ENCODE assay signal across 8 cellular contexts in the genomic region with DNA sequence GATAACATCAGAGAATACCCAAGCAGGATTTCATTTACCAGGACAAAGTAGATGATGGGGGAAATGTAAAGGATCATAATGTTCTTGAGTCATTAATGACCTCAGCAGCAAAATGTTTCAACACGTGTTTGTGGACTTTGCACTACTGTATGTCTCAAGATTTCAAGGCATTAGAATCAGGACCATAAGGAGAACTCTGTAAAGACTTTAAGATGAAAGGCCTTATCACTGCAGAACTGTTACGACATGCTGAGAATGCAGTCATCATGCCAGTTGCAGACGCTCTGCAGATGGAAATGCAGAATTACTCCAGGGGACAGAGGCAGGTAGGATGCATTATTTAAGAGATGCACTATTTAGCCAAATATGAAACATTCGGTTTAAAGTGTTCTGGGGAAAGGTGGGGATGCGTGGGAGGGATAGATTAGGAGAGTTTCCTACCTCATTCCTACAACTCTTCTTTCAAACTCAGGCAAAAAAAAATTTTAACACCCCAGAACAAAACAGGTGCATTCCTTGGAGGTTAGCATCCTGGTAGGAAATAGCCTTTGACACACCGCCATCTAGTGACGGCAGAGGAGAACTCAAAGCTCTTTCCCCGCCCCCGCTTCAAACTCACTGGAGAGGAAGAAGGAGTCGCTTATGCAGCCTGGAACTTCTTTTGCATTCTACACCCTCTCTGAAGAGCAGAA. TPM values are rescaled to one million over a fixed set of nuclear protein-coding genes. Genes with fewer than 3 reads are reported as not detected.
DNase-seq lines count a peak whose midpoint lies in the region; ATAC-seq and TF ChIP-seq lines count a peak whose summit lies in the region.
"Had no signal": no experiment of that assay in that cellular context is flagged by ENCODE, and none has a peak within 500 bp of the region (broad histone marks: within the 10 kb centered on the region; RNA-seq: fewer than 3 reads in every experiment).

No MANE protein-coding gene starts in this region.

- H3K4me3 Mint-ChIP-seq in activated T-cell treated with anti-CD3 and anti-CD28 coated beads, Interleukin-2, amount 50 U/mL, for 72 hours = no peak overlapping the region

- H3K4me1 ChIP-seq in Panc1 (ENCODE audit: control insufficient read depth, insufficient read depth, low read length) (no peaks in the 10 kb centered on the region), neutrophil (ENCODE audit: control insufficient read depth in 1 of 2, insufficient read depth in 1 of 2, low read depth in 1 of 2, low read length in 1 of 2) (no peaks in the 10 kb centered on the region)

- H3K27me3 ChIP-seq in Panc1 (ENCODE audit: control insufficient read depth, insufficient read depth, low read length) = peaks cover 5% of the 10 kb centered on the region; the same call in 1 of the 2 replicates
- peaks cover 4% of the 10 kb centered on the region for H3K27me3 ChIP-seq in neutrophil

- CTCF ChIA-PET in Panc1 (lab: Charles Lee) = interaction anchor here (0.6 to 0.9 kb wide), 3 partner anchors 68 to 1237 kb away, joined by 3 to 8 read pairs (median 3); no protein-coding TSS in a partner anchor

- H3K36me3 ChIP-seq in Panc1 (ENCODE audit: control insufficient read depth, insufficient read depth, low read length) = no peaks in the 10 kb centered on the region
- no peaks in the 10 kb centered on the region for H3K36me3 ChIP-seq in neutrophil

- peaks cover 33% of the 10 kb centered on the region for H3K27me3 Mint-ChIP-seq in activated T-cell treated with anti-CD3 and anti-CD28 coated beads, Interleukin-2, amount 50 U/mL, for 72 hours (ENCODE audit: low read depth)

- H3K4me3 ChIP-seq in Panc1 (ENCODE audit: low read depth in 2 of 2, low read length in 2 of 2) = no peak overlapping the region
- no peak overlapping the region for H3K4me3 ChIP-seq in fibroblast of the aortic adventitia (ENCODE audit: low read depth, low read length)
- H3K4me3 ChIP-seq in neutrophil (ENCODE audit: low read depth in 1 of 2, low read length in 1 of 2) = no peak overlapping the region

- POLR2A ChIA-PET in Panc1 (lab: Charles Lee) = no interaction called here

- DNase-seq in HS-27A (ENCODE audit: low read depth) = peak; percentile 58
- DNase-seq in Panc1 (ENCODE audit: low read depth, low spot score) = peak; percentile 39
- DNase-seq in activated T-cell treated with anti-CD3 and anti-CD28 coated beads, Interleukin-2, amount 50 U/mL, for 72 hours = peak; percentile 69 to 75
- peak; percentile 78 for DNase-seq in fibroblast of the aortic adventitia (ENCODE audit: low read depth)
- DNase-seq in substantia nigra (lab: John Stamatoyannopoulos, UW) = peak in 39 of 49 donors; percentile 4 to 74 (median 36)

- no TSS peak for BruUV-seq in Panc1 (replicated peaks; lab: Mats Ljungman, UMichigan)

- H3K4me1 Mint-ChIP-seq in activated T-cell treated with anti-CD3 and anti-CD28 coated beads, Interleukin-2, amount 50 U/mL, for 72 hours (ENCODE audit: low read depth) = no peaks in the 10 kb centered on the region

- in situ Hi-C loops in Panc1 (cut with HindIII; ENCODE audit: low pct_unique_long_range_greater_than_20kb, low sequenced_read_pairs) = no loop called here

- ATAC-seq in Panc1 = peak; percentile 87
- peak; percentile 69 to 73 for ATAC-seq in activated T-cell treated with anti-CD3 and anti-CD28 coated beads, Interleukin-2, amount 50 U/mL, for 72 hours (replicated peaks in 1 of 2)

- intact Hi-C loops in Panc1 (cut with micrococcal nuclease; ENCODE audit: unreplicated experiment) = loop anchor here (5.0 kb wide), 1 partner anchor 656 kb away; no protein-coding TSS in a partner anchor

- H3K9me3 ChIP-seq in Panc1 (ENCODE audit: control insufficient read depth, insufficient read depth, low read depth, low read length) (no peaks in the 10 kb centered on the region), neutrophil (no peaks in the 10 kb centered on the region)

- no peaks in the 10 kb centered on the region for H3K9me3 Mint-ChIP-seq in activated T-cell treated with anti-CD3 and anti-CD28 coated beads, Interleukin-2, amount 50 U/mL, for 72 hours

- no peak overlapping the region for H3K27ac Mint-ChIP-seq in activated T-cell treated with anti-CD3 and anti-CD28 coated beads, Interleukin-2, amount 50 U/mL, for 72 hours

- TF ChIP-seq CTCF in GM12872 (IDR thresholded peaks at IDR 0.05; ENCODE audit: insufficient read depth, low read depth, low read length) (peak; percentile 83), Panc1 (IDR thresholded peaks at IDR 0.05) (peak; percentile 79), fibroblast of the aortic adventitia (IDR thresholded peaks at IDR 0.05; ENCODE audit: insufficient read depth, low read length) (peak; percentile 88), neutrophil (IDR thresholded peaks at IDR 0.05) (peak; percentile 39)

- no peak overlapping the region for H3K27ac ChIP-seq in Panc1 (ENCODE audit: low read length)
- no peak overlapping the region for H3K27ac ChIP-seq in neutrophil
- no peak overlapping the region for H3K27ac ChIP-seq in substantia nigra (ENCODE audit: low read depth, low read length, poor library complexity, severe bottlenecking)

- H3K36me3 Mint-ChIP-seq in activated T-cell treated with anti-CD3 and anti-CD28 coated beads, Interleukin-2, amount 50 U/mL, for 72 hours (ENCODE audit: insufficient read depth in 2 of 2) = no peaks in the 10 kb centered on the region

RNA-seq across cellular contexts. Expression of a gene that starts 43.3 kb away (rescaled TPM):
- total RNA-seq in Panc1 (2021; ENCODE audit: unreplicated experiment) (not detected), fibroblast of the aortic adventitia (ENCODE audit: low replicate concordance) (not detected in 2 replicates)
- not detected for polyA plus RNA-seq in Panc1 (2012; ENCODE audit: insufficient read length)
- not detected for total RNA-seq in activated T-cell treated with anti-CD3 and anti-CD28 coated beads, Interleukin-2, amount 50 U/mL, for 72 hours
- total RNA-seq: skeletal muscle tissue had no signal
